ENCODE assay signal across 8 cellular contexts in genomic region chr14:22598099-22598895, GRCh38. TPM values are rescaled to one million over a fixed set of nuclear protein-coding genes. Genes with fewer than 3 reads are reported as not detected.
A peak's percentile ranks its signal among the peaks of the same experiment; 100 is the strongest.
DNase-seq lines count a peak whose midpoint lies in the region; ATAC-seq and TF ChIP-seq lines count a peak whose summit lies in the region.

ABHD4 (plus strand) TSS chr14:22598300; CDS start chr14:22598307, 7 bp downstream.

- intact Hi-C loops in left cardiac atrium (cut with DNase I): no loop called here

- H3K4me1 ChIP-seq in HUES64 (ENCODE audit: insufficient read depth, low read length) (peaks cover 6% of the 10 kb centered on the region; the same call in 1 of the 2 replicates), SK-N-SH (ENCODE audit: control insufficient read depth in 1 of 2, insufficient read depth in 2 of 2, low read depth in 1 of 2, low read length in 1 of 2) (peaks cover 6 to 8% of the 10 kb centered on the region in 2 experiments; a peak in 3 of 4 replicates)

- H3K9ac ChIP-seq in HUES64 (ENCODE audit: low read depth, low read length): peak within 1 kb of the TSS; percentile 63
- H3K9ac ChIP-seq in SK-N-SH: peak within 1 kb of the TSS; percentile 69

- H3K27ac ChIP-seq in HUES64 (ENCODE audit: low read depth, low read length): peak within 1 kb of the TSS; percentile 67; the same call in 1 of the 2 replicates
- H3K27ac ChIP-seq in SK-N-SH (ENCODE audit: low read depth in 2 of 2, low read length in 1 of 2): peak within 1 kb of the TSS; percentile 64 to 80
- H3K27ac ChIP-seq in angular gyrus (ENCODE audit: low read depth, low read length): peak within 1 kb of the TSS; percentile 73

- H3K27me3 ChIP-seq in HUES64 (ENCODE audit: insufficient read depth, low read length) (no peaks in the 10 kb centered on the region), SK-N-SH (ENCODE audit: insufficient read depth) (no peaks in the 10 kb centered on the region; the same call in 1 of the 2 replicates)

- H3K9me3 ChIP-seq in HUES64 (ENCODE audit: insufficient read depth, low read depth, low read length) (no peaks in the 10 kb centered on the region), SK-N-SH (no peaks in the 10 kb centered on the region)

- peak within 1 kb of the TSS; percentile 94 for H3K4me3 ChIP-seq in HUES64 (ENCODE audit: low read length)
- H3K4me3 ChIP-seq in SK-N-SH (ENCODE audit: low read depth in 2 of 2, low read length in 1 of 2): peak within 1 kb of the TSS; percentile 89 to 93

- CTCF ChIA-PET in SK-N-SH (lab: Yijun Ruan, JAX): interaction anchor here (0.6 to 4.0 kb wide), 18 partner anchors 8 to 255 kb away, joined by 3 to 24 read pairs (median 4); partner anchors contain the start of gene DAD1

- under 1% methylated on average over 49 of the region's 49 CpGs for WGBS in HUES64
- 0% methylated on average over 31 of the region's 49 CpGs for WGBS in SK-N-SH (ENCODE audit: low lambda C conversion rate)

- peak; percentile 77 for ATAC-seq in GM21367 (IDR thresholded peaks at IDR 0.05; ENCODE audit: unreplicated experiment)
- peak; percentile 98 to 99 for ATAC-seq in left cardiac atrium

- H3F3A ChIP-seq in SK-N-SH (replicated peaks; ENCODE audit: insufficient read depth): no peaks in the 10 kb centered on the region

- H2AFZ ChIP-seq in SK-N-SH (ENCODE audit: low read depth): peak within 1 kb of the TSS; percentile 100

- TF ChIP-seq EP300 in SK-N-SH (IDR thresholded peaks at IDR 0.05; ENCODE audit: borderline replicate concordance in 1 of 2, low read depth in 1 of 2, low read length in 1 of 2): no peak

- H3K9me2 ChIP-seq in SK-N-SH: no peaks in the 10 kb centered on the region

- no peaks in the 10 kb centered on the region; the same call in 1 of the 2 replicates for H3K79me2 ChIP-seq in SK-N-SH (ENCODE audit: insufficient read depth)

- no peak for TF ChIP-seq RAD21 in SK-N-SH (IDR thresholded peaks at IDR 0.05; ENCODE audit: low read length)

- H3K36me3 ChIP-seq in HUES64 (ENCODE audit: insufficient read depth, low read length): peaks cover 12% of the 10 kb centered on the region; the same call in 1 of the 2 replicates
- peaks cover 2 to 5% of the 10 kb centered on the region in 2 experiments for H3K36me3 ChIP-seq in SK-N-SH (replicated peaks in 1 of 2; ENCODE audit: control insufficient read depth in 1 of 2, insufficient read depth in 2 of 2, low read length in 1 of 2)

- POLR2A ChIA-PET in SK-N-SH (lab: Yijun Ruan, JAX): interaction anchor here (1.3 kb wide), 1 partner anchor 409 kb away, joined by 3 read pairs; no protein-coding TSS in a partner anchor

- no peak for TF ChIP-seq CTCF in SK-N-SH (IDR thresholded peaks at IDR 0.05)

- H4K20me1 ChIP-seq in SK-N-SH (ENCODE audit: insufficient read depth): no peaks in the 10 kb centered on the region

- H3K4me2 ChIP-seq in SK-N-SH: peak within 1 kb of the TSS; percentile 92

- DNase-seq in DMS153 treated with DMSO at 0.1 percent for 48 hours (lab: John Stamatoyannopoulos, UW; ENCODE audit: unreplicated experiment): peak; percentile 16
- DNase-seq in SK-N-SH: peak; percentile 89
- peak; percentile 87 for DNase-seq in left cardiac atrium
- DNase-seq in pons (ENCODE audit: low spot score): peak; percentile 75
- no peak for DNase-seq in GOT3 (lab: John Stamatoyannopoulos, UW)

TF ChIP-seq in SK-N-SH, 30 proteins besides CTCF, POLR2A, EP300 and RAD21 (continues in another document):
- TF ChIP-seq NRF1 (IDR thresholded peaks at IDR 0.05; ENCODE audit: low read depth, low read length) (no peak), MEF2A (IDR thresholded peaks at IDR 0.05; ENCODE audit: borderline replicate concordance, low read depth) (no peak), ZBTB33 (IDR thresholded peaks at IDR 0.05; ENCODE audit: borderline replicate concordance, low read depth) (no peak), TEAD4 (IDR thresholded peaks at IDR 0.05; ENCODE audit: borderline replicate concordance, insufficient read depth) (no peak), JUND (IDR thresholded peaks at IDR 0.05) (no peak), YY1 (IDR thresholded peaks at IDR 0.05; ENCODE audit: low read depth) (peak; percentile 69; the same call in 1 of the 2 replicates), SIN3A (IDR thresholded peaks at IDR 0.05; ENCODE audit: borderline replicate concordance, low read depth, low read length) (peak; percentile 32; the same call in 1 of the 2 replicates), FOSL2 (IDR thresholded peaks at IDR 0.05; ENCODE audit: borderline replicate concordance, low read depth) (no peak), FOXJ3 (CRISPR knock-in tag; IDR thresholded peaks at IDR 0.05) (peak; percentile 53; the same call in 1 of the 2 replicates), MXI1 (IDR thresholded peaks at IDR 0.05; ENCODE audit: low read depth, low read length) (peak; percentile 35; the same call in 1 of the 2 replicates), TAF1 (IDR thresholded peaks at IDR 0.05; ENCODE audit: borderline replicate concordance, low read depth, low read length) (peak; percentile 54; the same call in 1 of the 2 replicates), CHD2 (IDR thresholded peaks at IDR 0.05; ENCODE audit: low read length, partially characterized antibody) (no peak), POLR2AphosphoS5 (IDR thresholded peaks at IDR 0.05; ENCODE audit: low read depth, low read length) (peak; percentile 69), TCF12 (IDR thresholded peaks at IDR 0.05) (no peak), GATA2 (CRISPR knock-in tag; IDR thresholded peaks at IDR 0.05) (no peak), RCOR1 (IDR thresholded peaks at IDR 0.05; ENCODE audit: low read length) (no peak), PBX3 (IDR thresholded peaks at IDR 0.05) (no peak), FOXM1 (IDR thresholded peaks at IDR 0.05; ENCODE audit: low read depth) (no peak), GABPA (IDR thresholded peaks at IDR 0.05; ENCODE audit: low read depth) (no peak), SMC3 (IDR thresholded peaks at IDR 0.05; ENCODE audit: low read depth, low read length) (no peak; the same call in 1 of the 2 replicates), USF1 (IDR thresholded peaks at IDR 0.05; ENCODE audit: borderline replicate concordance, low read depth) (peak; percentile 82), IRF3 (IDR thresholded peaks at IDR 0.05; ENCODE audit: low read depth, low read length) (no peak), RXRA (IDR thresholded peaks at IDR 0.05; ENCODE audit: borderline replicate concordance, low read depth) (no peak), RFX5 (IDR thresholded peaks at IDR 0.05; ENCODE audit: low read length) (0 out of 2 replicates have a peak, but pooled peaks have one; percentile 23), MAX (IDR thresholded peaks at IDR 0.05; ENCODE audit: low read depth) (no peak), NFIC (IDR thresholded peaks at IDR 0.05; ENCODE audit: borderline replicate concordance) (no peak)

RNA-seq across cellular contexts. Expression of gene ABHD4, which starts in this region (rescaled TPM):
- polyA plus RNA-seq in HUES64 (2013, experiment 1 of 2): 12.9 TPM
- polyA plus RNA-seq in HUES64 (2013, experiment 2 of 2): 12.2 TPM
- polyA plus RNA-seq in SK-N-SH (2012; rRNA removed): 15.0 and 18.8 TPM in 2 replicates
- 8.3 and 12.0 TPM in 2 replicates for polyA plus RNA-seq in SK-N-SH (2012; cell fraction: cytosol; rRNA removed)
- polyA plus RNA-seq in SK-N-SH (2012; cell fraction: nucleus; rRNA removed): 14.3 and 16.8 TPM in 2 replicates
- 10 to 100 TPM; 19.8 to 20.1 TPM for total RNA-seq in left cardiac atrium
